Comparison of ENCODE assay signal across 8 cellular contexts in the genomic region with DNA sequence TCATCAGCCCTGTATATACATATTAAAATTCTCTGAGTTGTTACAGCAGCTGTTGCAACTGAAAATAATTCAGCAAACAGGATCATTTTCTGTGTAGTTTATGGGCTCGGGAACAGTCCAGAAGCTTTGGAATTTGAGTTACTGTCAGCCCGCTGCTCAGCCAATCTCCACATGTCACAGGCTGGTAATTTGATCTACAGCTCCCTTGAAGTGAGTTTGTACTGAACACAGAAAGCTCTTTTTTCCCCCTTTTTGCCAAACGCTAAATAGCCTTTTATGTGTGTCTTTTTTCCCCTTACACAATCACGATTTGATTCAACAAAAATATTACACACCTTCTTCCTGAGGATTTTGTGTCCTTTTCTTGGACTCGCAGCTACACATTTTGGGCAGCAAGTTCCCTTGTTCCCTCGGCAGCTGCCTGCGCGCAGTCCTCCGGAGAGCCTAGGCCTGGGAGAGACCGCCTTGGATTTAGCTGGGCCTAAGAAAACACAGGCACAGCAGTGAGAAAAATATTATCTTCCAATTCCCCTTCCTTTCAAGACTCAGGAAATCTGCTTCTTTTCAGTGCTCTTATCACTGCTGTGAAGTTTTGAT.
DNase-seq lines count a peak whose midpoint lies in the region; ATAC-seq and TF ChIP-seq lines count a peak whose summit lies in the region.

No MANE protein-coding gene starts in this region.

- BruUV-seq in Panc1 (replicated peaks; lab: Mats Ljungman, UMichigan), result no TSS peak

- peak; percentile 58 for DNase-seq in GM04504 (ENCODE audit: low read depth)
- DNase-seq in Panc1 (ENCODE audit: low read depth, low spot score), result no peak
- no peak for DNase-seq in Right ventricle myocardium superior
- DNase-seq in SIG-M5 treated with dmso at 0.1 percent for 504 hours (lab: John Stamatoyannopoulos, UW; ENCODE audit: unreplicated experiment), result no peak
- DNase-seq in NCI-H2029 (lab: John Stamatoyannopoulos, UW), result no peak
- DNase-seq in SKM-1 treated with dmso at 0.1 percent for 144 hours (lab: John Stamatoyannopoulos, UW; ENCODE audit: unreplicated experiment), result no peak

- in situ Hi-C loops in Panc1 (cut with HindIII; ENCODE audit: low pct_unique_long_range_greater_than_20kb, low sequenced_read_pairs), result no loop called here

- intact Hi-C loops in Panc1 (cut with micrococcal nuclease; ENCODE audit: unreplicated experiment), result no loop called here
- intact Hi-C loops in Right ventricle myocardium superior (cut with DNase I), result loop anchor here (10.0 kb wide), 1 partner anchor 138 kb away; no protein-coding TSS in a partner anchor

- CTCF ChIA-PET in Panc1 (lab: Charles Lee), result interaction anchor here (0.6 to 0.7 kb wide), 2 partner anchors 124 to 412 kb away, joined by 3 to 6 read pairs; no protein-coding TSS in a partner anchor

- H3K27ac ChIP-seq in Panc1 (ENCODE audit: low read length), result peak overlapping the region; percentile 61; the same call in 1 of the 2 replicates
- peak overlapping the region; percentile 3 for H3K27ac ChIP-seq in rectal smooth muscle tissue (ENCODE audit: low read depth, low read length)

- H3K4me3 ChIP-seq in Panc1 (ENCODE audit: low read depth in 2 of 2, low read length in 2 of 2), result no peak overlapping the region
- H3K4me3 ChIP-seq in rectal smooth muscle tissue (ENCODE audit: low read length), result no peak overlapping the region

- H3K4me1 ChIP-seq in Panc1 (ENCODE audit: control insufficient read depth, insufficient read depth, low read length) (peaks cover 7% of the 10 kb centered on the region), rectal smooth muscle tissue (ENCODE audit: control insufficient read depth, insufficient read depth, low read length) (no peaks in the 10 kb centered on the region)

- POLR2A ChIA-PET in Panc1 (lab: Charles Lee), result no interaction called here

- ATAC-seq in Panc1, result no peak; the same call in 1 of the 2 replicates
- ATAC-seq in Right ventricle myocardium superior (ENCODE audit: poor library complexity), result peak; percentile 88
- no peak for ATAC-seq in GM19455 (IDR thresholded peaks at IDR 0.05; ENCODE audit: unreplicated experiment)

- no peak overlapping the region for H3K9ac ChIP-seq in rectal smooth muscle tissue (ENCODE audit: low read length)

- H3K9me3 ChIP-seq in Panc1 (ENCODE audit: control insufficient read depth, insufficient read depth, low read depth, low read length), result no peaks in the 10 kb centered on the region

- H3K36me3 ChIP-seq in Panc1 (ENCODE audit: control insufficient read depth, insufficient read depth, low read length) (no peaks in the 10 kb centered on the region), rectal smooth muscle tissue (ENCODE audit: control insufficient read depth, insufficient read depth, low read length) (no peaks in the 10 kb centered on the region)

- no peak for TF ChIP-seq CTCF in Panc1 (IDR thresholded peaks at IDR 0.05)

- H3K27me3 ChIP-seq in Panc1 (ENCODE audit: control insufficient read depth, insufficient read depth, low read length), result no peaks in the 10 kb centered on the region
- H3K27me3 ChIP-seq in rectal smooth muscle tissue (ENCODE audit: control insufficient read depth, insufficient read depth, low read length), result no peaks in the 10 kb centered on the region
